5 cellular contexts compared by ENCODE assay signal in the genomic region with DNA sequence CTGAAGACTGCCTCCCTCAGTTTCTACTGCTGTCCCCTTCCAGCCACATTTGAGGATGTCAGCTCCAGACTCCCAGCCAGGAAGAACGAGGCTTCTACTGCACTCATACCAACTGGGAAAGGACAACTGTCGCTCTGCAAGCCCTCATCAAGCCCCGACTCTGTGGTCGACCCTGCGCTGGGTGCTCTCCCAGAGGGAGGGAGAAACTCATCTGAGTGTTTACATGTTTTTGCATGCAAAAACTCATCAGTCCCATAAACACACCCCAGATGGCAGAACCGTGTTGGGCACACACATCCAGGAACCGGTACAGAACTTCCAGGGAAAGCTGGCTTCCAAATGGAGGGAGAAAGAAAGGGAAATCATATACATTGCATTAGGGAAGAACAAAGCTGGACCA. TPM values are rescaled to one million over a fixed set of nuclear protein-coding genes. Genes with fewer than 3 reads are reported as not detected.
"Had no signal": no experiment of that assay in that cellular context is flagged by ENCODE, and none has a peak within 500 bp of the region (broad histone marks: within the 10 kb centered on the region; RNA-seq: fewer than 3 reads in every experiment).

No MANE protein-coding gene starts in this region.

- DNase-seq: H9, HCEC 1CT, IMR-90 had no signal

- H3K4me3 ChIP-seq: GM23338, K562 had no signal

RNA-seq across cellular contexts. Expression of gene ADAMTS17, which starts 43.5 kb away (rescaled TPM):
- total RNA-seq: IMR-90 had no signal
